25 cellular contexts compared by ENCODE assay signal in the genomic region with DNA sequence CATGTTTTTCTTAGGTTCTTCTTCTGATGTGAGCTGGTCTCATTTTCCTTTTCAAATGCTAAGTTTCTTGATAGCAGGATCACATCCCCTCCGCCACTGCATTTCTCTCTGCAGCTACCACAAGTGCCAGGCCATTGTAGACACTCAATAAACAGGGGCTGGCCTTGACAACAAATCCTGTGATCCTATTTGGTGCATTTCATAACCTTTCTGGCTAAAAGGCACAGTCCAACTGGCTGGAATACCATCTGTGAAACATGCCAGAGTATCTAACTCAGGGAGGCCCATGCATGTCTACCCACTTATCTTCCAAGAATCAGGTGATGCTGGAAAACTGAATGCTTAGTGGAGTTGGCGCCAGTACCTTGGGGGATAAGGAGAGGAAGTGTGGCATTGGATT.
A peak's percentile ranks its signal among the peaks of the same experiment; 100 is the strongest.
DNase-seq lines count a peak whose midpoint lies in the region; ATAC-seq and TF ChIP-seq lines count a peak whose summit lies in the region.
"Had no signal": no experiment of that assay in that cellular context is flagged by ENCODE, and none has a peak within 500 bp of the region (broad histone marks: within the 10 kb centered on the region; RNA-seq: fewer than 3 reads in every experiment).

No MANE protein-coding gene starts in this region.

- H2BK5ac ChIP-seq in IMR-90 (ENCODE audit: low read depth, low read length, poor library complexity, severe bottlenecking), result no peak overlapping the region

- peaks cover 20% of the 10 kb centered on the region for H3K36me3 Mint-ChIP-seq in Calu3 (ENCODE audit: insufficient read depth, unreplicated experiment)
- no peaks in the 10 kb centered on the region for H3K36me3 Mint-ChIP-seq in activated naive CD8-positive, alpha-beta T cell treated with anti-CD3 and anti-CD28 coated beads for 36 hours
- H3K36me3 Mint-ChIP-seq: CD8-positive, alpha-beta T cell had no signal

- no TSS peak for BruUV-seq in Calu3 (replicated peaks; lab: Mats Ljungman, UMichigan)
- no TSS peak for BruUV-seq in IMR-90 (replicated peaks; lab: Mats Ljungman, UMichigan)

- no peaks in the 10 kb centered on the region for H3K27me3 ChIP-seq in IMR-90 (ENCODE audit: control insufficient read depth, insufficient read depth, low read length)
- no peaks in the 10 kb centered on the region for H3K27me3 ChIP-seq in liver (ENCODE audit: control insufficient read depth in 4 of 4, insufficient read depth in 4 of 4, low read length in 3 of 4)
- H3K27me3 ChIP-seq: BLaER1 treated with 17β-estradiol and CSF1 and Interleukin-3, amounts not matched to agents 10 nM and 100 nM had no signal

- peaks cover 31% of the 10 kb centered on the region for H3K4me1 Mint-ChIP-seq in Calu3 (ENCODE audit: low read depth, unreplicated experiment)
- H3K4me1 Mint-ChIP-seq in activated naive CD8-positive, alpha-beta T cell treated with anti-CD3 and anti-CD28 coated beads for 36 hours, result no peaks in the 10 kb centered on the region
- H3K4me1 Mint-ChIP-seq: B cell had no signal

- H3K36me3 ChIP-seq in IMR-90 (ENCODE audit: control insufficient read depth, insufficient read depth, low read length) (0 out of 2 replicates have a peak, but pooled peaks cover 1% of the 10 kb centered on the region), liver (ENCODE audit: control insufficient read depth in 4 of 4, insufficient read depth in 3 of 4, low read depth in 1 of 4, low read length in 3 of 4) (no peaks in the 10 kb centered on the region)
- H3K36me3 ChIP-seq: BLaER1 treated with 17β-estradiol and CSF1 and Interleukin-3, amounts not matched to agents 10 nM and 100 nM had no signal

- H2BK20ac ChIP-seq in IMR-90 (ENCODE audit: low read depth, low read length), result 0 out of 2 replicates have a peak overlapping the region, but pooled peaks have one; percentile 43

- TF ChIP-seq RAD21 in IMR-90 (IDR thresholded peaks at IDR 0.05; ENCODE audit: low read length), result no peak
- TF ChIP-seq RAD21 in liver (IDR thresholded peaks at IDR 0.05), result peak in 1 of 2 donors; percentile 35

- no peak overlapping the region for H2AFZ ChIP-seq in IMR-90 (replicated peaks; ENCODE audit: low read length, poor library complexity)

- in situ Hi-C loops in IMR-90 (cut with MboI; ENCODE audit: low sequenced_read_pairs), result no loop called here

- H4K5ac ChIP-seq in IMR-90 (ENCODE audit: low read depth, low read length), result no peak overlapping the region

- peaks cover 5% of the 10 kb centered on the region for H3K4me1 ChIP-seq in IMR-90 (ENCODE audit: control insufficient read depth, insufficient read depth, low read length)
- H3K4me1 ChIP-seq in liver (ENCODE audit: control insufficient read depth in 4 of 4, insufficient read depth in 4 of 4, low read length in 3 of 4), result peaks cover 0 to 8% (median 3%) of the 10 kb centered on the region in 4 donors
- H3K4me1 ChIP-seq: A549; BLaER1 treated with 17β-estradiol and CSF1 and Interleukin-3, amounts not matched to agents 10 nM and 100 nM had no signal

- POLR2A ChIA-PET in IMR-90 (lab: Charles Lee; ENCODE audit: unreplicated experiment), result no interaction called here

- no peak overlapping the region for H2AK9ac ChIP-seq in IMR-90 (replicated peaks; ENCODE audit: low read depth, low read length, poor library complexity)

- H3K14ac ChIP-seq in IMR-90 (replicated peaks; ENCODE audit: low read depth, low read length), result no peak overlapping the region; the same call in 1 of the 2 replicates

- peak overlapping the region; percentile 28 for H3K27ac Mint-ChIP-seq in Calu3 (ENCODE audit: unreplicated experiment)
- H3K27ac Mint-ChIP-seq in activated naive CD8-positive, alpha-beta T cell treated with anti-CD3 and anti-CD28 coated beads for 36 hours, result no peak overlapping the region
- H3K27ac Mint-ChIP-seq: B cell; CD4-positive, alpha-beta T cell; CD8-positive, alpha-beta T cell had no signal

- H3K9ac ChIP-seq in IMR-90 (ENCODE audit: low read depth, low read length), result no peak overlapping the region
- H3K9ac ChIP-seq in liver (ENCODE audit: low read depth in 1 of 2, low read length in 2 of 2), result no peak overlapping the region
- H3K9ac ChIP-seq: BLaER1 treated with 17β-estradiol and CSF1 and Interleukin-3, amounts not matched to agents 10 nM and 100 nM had no signal

- ATAC-seq in IMR-90 (ENCODE audit: low read depth) (no peak), left lobe of liver (peak; percentile 97)
- ATAC-seq: A549; CD8-positive, alpha-beta T cell; GM12878 had no signal

- H3K4me3 ChIP-seq in IMR-90 (ENCODE audit: insufficient read depth, low read depth, low read length) (no peak overlapping the region), liver (ENCODE audit: low read depth in 1 of 3, low read length in 3 of 3) (no peak overlapping the region)
- H3K4me3 ChIP-seq: A549; BLaER1 treated with 17β-estradiol and CSF1 and Interleukin-3, amounts not matched to agents 10 nM and 100 nM; GM12878 had no signal

- no peaks in the 10 kb centered on the region for H3K9me1 ChIP-seq in IMR-90 (ENCODE audit: insufficient read depth, low read length)

- H3K4me2 ChIP-seq in IMR-90 (ENCODE audit: low read depth, low read length), result no peak overlapping the region
- H3K4me2 ChIP-seq: A549; BLaER1 treated with 17β-estradiol and CSF1 and Interleukin-3, amounts not matched to agents 10 nM and 100 nM had no signal

- no peaks in the 10 kb centered on the region for H3K27me3 Mint-ChIP-seq in Calu3 (ENCODE audit: unreplicated experiment)
- H3K27me3 Mint-ChIP-seq in activated naive CD8-positive, alpha-beta T cell treated with anti-CD3 and anti-CD28 coated beads for 36 hours, result peaks cover 21% of the 10 kb centered on the region
- H3K27me3 Mint-ChIP-seq: B cell had no signal

- H3K27ac ChIP-seq in IMR-90 (ENCODE audit: insufficient read depth, low read length) (no peak overlapping the region), liver (ENCODE audit: low read depth in 1 of 2, low read length in 2 of 2) (no peak overlapping the region)
- H3K27ac ChIP-seq: 22Rv1; A549; BLaER1 treated with 17β-estradiol and CSF1 and Interleukin-3, amounts not matched to agents 10 nM and 100 nM; C4-2B had no signal

- dilution Hi-C loops in IMR-90 (cut with HindIII; ENCODE audit: low sequenced_read_pairs, unreplicated experiment), result no loop called here

- H4K91ac ChIP-seq in IMR-90 (ENCODE audit: insufficient read depth, low read depth, low read length), result no peak overlapping the region

- no peak overlapping the region for H2AK5ac ChIP-seq in IMR-90 (ENCODE audit: low read depth, low read length)

- WGBS in IMR-90 (ENCODE audit: extremely low coverage in 2 of 2, insufficient read length in 1 of 2), 2 experiments, result no CpG with 5 or more reads among the region's 2 CpGs
- WGBS in liver, result 75% methylated on average over 2 of the region's 2 CpGs

- H3K4ac ChIP-seq in IMR-90 (ENCODE audit: low read depth, low read length), result no peak overlapping the region

- H3K18ac ChIP-seq in IMR-90 (ENCODE audit: low read depth, low read length), result no peak overlapping the region

- H3K9me3 ChIP-seq in IMR-90 (ENCODE audit: control insufficient read depth, insufficient read depth, low read length) (no peaks in the 10 kb centered on the region; the same call in none of the 2 replicates), liver (ENCODE audit: control insufficient read depth in 4 of 4, low read length in 3 of 4) (no peaks in the 10 kb centered on the region)
- H3K9me3 ChIP-seq: A549; BLaER1 treated with 17β-estradiol and CSF1 and Interleukin-3, amounts not matched to agents 10 nM and 100 nM; Caco-2 had no signal

- H2BK15ac ChIP-seq in IMR-90 (ENCODE audit: low read depth, low read length), result no peak overlapping the region

- no peaks in the 10 kb centered on the region for H4K20me1 ChIP-seq in IMR-90 (ENCODE audit: insufficient read depth, low read length)
- H4K20me1 ChIP-seq: BLaER1 treated with 17β-estradiol and CSF1 and Interleukin-3, amounts not matched to agents 10 nM and 100 nM had no signal

- intact Hi-C loops in Calu3 (cut with micrococcal nuclease; ENCODE audit: unreplicated experiment) (no loop called here), IMR-90 (cut with micrococcal nuclease) (no loop called here)

- H2BK120ac ChIP-seq in IMR-90 (ENCODE audit: low read depth, low read length), result no peak overlapping the region

- H3K4me3 Mint-ChIP-seq in Calu3 (ENCODE audit: low read depth, unreplicated experiment), result no peak overlapping the region
- no peak overlapping the region for H3K4me3 Mint-ChIP-seq in activated naive CD8-positive, alpha-beta T cell treated with anti-CD3 and anti-CD28 coated beads for 36 hours
- H3K4me3 Mint-ChIP-seq: B cell; CD4-positive, alpha-beta T cell; CD8-positive, alpha-beta T cell had no signal

- no peaks in the 10 kb centered on the region for H3K79me1 ChIP-seq in IMR-90 (ENCODE audit: low read depth in 1 of 2, low read length in 2 of 2)

- CTCF ChIA-PET in Calu3 (lab: Charles Lee) (no interaction called here), IMR-90 (lab: Yijun Ruan, JAX) (interaction anchor here (0.6 kb wide), 1 partner anchor 334 kb away, joined by 7 read pairs; no protein-coding TSS in a partner anchor)

- H4K8ac ChIP-seq in IMR-90 (ENCODE audit: low read depth in 2 of 2, low read length in 2 of 2), result no peak overlapping the region

- no peak overlapping the region for H3K23ac ChIP-seq in IMR-90 (ENCODE audit: low read depth, low read length)

- TF ChIP-seq CTCF in Calu3 (IDR thresholded peaks at IDR 0.05; ENCODE audit: unreplicated experiment), result no peak
- no peak for TF ChIP-seq CTCF in IMR-90 (conservative IDR thresholded peaks at IDR 0.05; ENCODE audit: low read depth, low read length)
- TF ChIP-seq CTCF in liver (IDR thresholded peaks at IDR 0.05; ENCODE audit: low read depth, low read length, missing input control), result no peak

- peaks cover 12% of the 10 kb centered on the region for H3K9me3 Mint-ChIP-seq in Calu3 (ENCODE audit: low read depth, unreplicated experiment)
- peaks cover 2% of the 10 kb centered on the region for H3K9me3 Mint-ChIP-seq in activated naive CD8-positive, alpha-beta T cell treated with anti-CD3 and anti-CD28 coated beads for 36 hours
- H3K9me3 Mint-ChIP-seq: CD4-positive, alpha-beta T cell had no signal

- H3K56ac ChIP-seq in IMR-90 (ENCODE audit: extremely low read depth, insufficient read depth, low read length), result no peak overlapping the region

- DNase-seq in Calu3, result no peak
- no peak for DNase-seq in IMR-90
- peak; percentile 55 for DNase-seq in left lobe of liver (ENCODE audit: low spot score)
- DNase-seq in dedifferentiated amniotic fluid mesenchymal stem cell (ENCODE audit: extremely low spot score), result no peak
- no peak for DNase-seq in SKM-1 (lab: John Stamatoyannopoulos, UW; ENCODE audit: unreplicated experiment)
- DNase-seq in UCSD-AML1 (lab: John Stamatoyannopoulos, UW; ENCODE audit: unreplicated experiment), result no peak
- DNase-seq in activated naive CD8-positive, alpha-beta T cell treated with anti-CD3 and anti-CD28 coated beads for 36 hours, result no peak
- DNase-seq: AML-193; Caco-2; CD4-positive, alpha-beta T cell; CD8-positive, alpha-beta T cell; DMS 273 treated with DMSO at 0.1 percent for 48 hours; DMS153; DMS53; DMS79; DND-41; EL; GDM1 had no signal

- TF ChIP-seq POLR2A in IMR-90 (IDR thresholded peaks at IDR 0.05; ENCODE audit: low read depth, low read length), result no peak

TF ChIP-seq in IMR-90, 13 proteins besides CTCF, POLR2A, EP300 and RAD21 (continues in another document):
- TF ChIP-seq CHD1 (IDR thresholded peaks at IDR 0.05; ENCODE audit: low read depth, low read length) (no peak), MAFK (IDR thresholded peaks at IDR 0.05; ENCODE audit: low read depth, low read length) (no peak)

TF ChIP-seq in liver, 16 proteins besides CTCF, POLR2A, EP300 and RAD21 (continues in another document):
- no peak for TF ChIP-seq GABPA (IDR thresholded peaks at IDR 0.05 in 1 of 2, conservative IDR thresholded peaks at IDR 0.05 in 1 of 2)
- no peak for TF ChIP-seq TAF1 (conservative IDR thresholded peaks at IDR 0.05)
